In the genomic region with DNA sequence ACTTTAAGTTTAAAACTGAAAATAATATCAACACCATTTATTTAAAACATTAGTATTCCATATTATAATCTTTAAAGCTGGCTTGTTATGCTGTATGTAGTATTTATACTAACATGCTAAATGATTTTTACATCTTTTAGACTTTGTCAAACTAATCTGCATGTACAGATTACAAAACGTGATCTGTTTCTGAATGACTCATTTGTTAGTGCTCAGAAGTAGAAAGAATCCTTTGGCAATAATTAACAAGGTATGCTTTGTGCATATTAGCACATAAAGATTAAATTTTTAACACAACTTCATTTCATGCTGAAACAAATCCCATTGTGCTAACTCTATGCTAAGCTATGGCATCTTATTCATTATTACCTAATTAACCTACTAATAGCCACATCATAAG, we compare ENCODE assay signal across 28 cellular contexts.
"Had no signal": no experiment of that assay in that cellular context is flagged by ENCODE, and none has a peak within 500 bp of the region (broad histone marks: within the 10 kb centered on the region; RNA-seq: fewer than 3 reads in every experiment).

No MANE protein-coding gene starts in this region.

- DNase-seq: stimulated activated CD4-positive, alpha-beta T cell treated with anti-CD3 and anti-CD28 coated beads, Interleukin-2, amount 100 ng/mL, for 48 hours; stimulated activated CD4-positive, alpha-beta T cell treated with anti-CD3 and anti-CD28 coated beads, Interleukin-4, amount 100 ng/mL, for 1 hour; stimulated activated CD4-positive, alpha-beta T cell treated with anti-CD3 and anti-CD28 coated beads, Interleukin-4, amount 100 ng/mL, for 24 hours; stimulated activated CD4-positive, alpha-beta T cell treated with anti-CD3 and anti-CD28 coated beads, Interleukin-4, amount 100 ng/mL, for 4 hours; stimulated activated CD8-positive, alpha-beta memory T cell treated with anti-CD3 and anti-CD28 coated beads, Interleukin-4, amount 100 ng/mL, for 48 hours; stimulated activated naive B cell treated with anti-CD40 and anti-IgM and Interleukin-4, amounts not matched to agents 10 μg/mL and 1 μg/mL and 100 μg/mL, for 72 hours; stimulated activated naive CD4-positive, alpha-beta T cell; stimulated activated naive CD4-positive, alpha-beta T cell treated with Interleukin-2 at 50 U/mL for 16 hours; stimulated activated naive CD8-positive, alpha-beta T cell treated with anti-CD3 and anti-CD28 coated beads, Interleukin-15, amount 100 ng/mL, for 72 hours; stimulated activated naive CD8-positive, alpha-beta T cell treated with anti-CD3 and anti-CD28 coated beads, Interleukin-15, Interleukin-2, amounts not matched to agents 100 U/mL and 50 U/mL, for 24 hours; stomach; substantia nigra; testis; thyroid gland; tibial artery; transverse colon; trophoblast cell; upper lobe of left lung; upper lobe of right lung had no signal

- H3K36me3 ChIP-seq: stomach, suprapubic skin, thoracic aorta, thyroid gland, tibial artery, tibial nerve, transverse colon, upper lobe of left lung, upper lobe of right lung, vagina had no signal

- H3K9me3 Mint-ChIP-seq: stimulated activated effector memory CD8-positive, alpha-beta T cell treated with anti-CD3 and anti-CD28 coated beads, Interleukin-12 subunit alpha, Interleukin-12 subunit beta, amount 100 ng/mL, for 72 hours; stimulated activated memory B cell treated with anti-CD40 and anti-IgM and Interleukin-4, amounts not matched to agents 10 μg/mL and 1 μg/mL and 100 μg/mL, for 72 hours; stimulated activated naive B cell treated with anti-CD40 and anti-IgM and Interleukin-4, amounts not matched to agents 10 μg/mL and 1 μg/mL and 100 μg/mL, for 72 hours; stimulated activated naive CD8-positive, alpha-beta T cell treated with anti-CD3 and anti-CD28 coated beads, Interleukin-15, amount 100 ng/mL, for 72 hours; stimulated activated naive CD8-positive, alpha-beta T cell treated with anti-CD3 and anti-CD28 coated beads, Interleukin-15, Interleukin-2, amounts not matched to agents 100 ng/mL and 50 ng/mL, for 24 hours; type B pancreatic cell had no signal

- H3K4me3 ChIP-seq: stomach, suprapubic skin, testis, thoracic aorta, thyroid gland, tibial artery, tibial nerve, transverse colon, upper lobe of left lung, upper lobe of right lung, vagina had no signal

- H3K9me3 ChIP-seq: stomach, suprapubic skin, testis, thoracic aorta, thyroid gland, tibial artery, tibial nerve, transverse colon, upper lobe of left lung, upper lobe of right lung, vagina had no signal

- H3K4me1 Mint-ChIP-seq: stimulated activated effector memory CD8-positive, alpha-beta T cell treated with anti-CD3 and anti-CD28 coated beads, Interleukin-12 subunit alpha, Interleukin-12 subunit beta, amount 100 ng/mL, for 72 hours; stimulated activated memory B cell treated with anti-CD40 and anti-IgM and Interleukin-4, amounts not matched to agents 10 μg/mL and 1 μg/mL and 100 μg/mL, for 72 hours; stimulated activated naive B cell treated with anti-CD40 and anti-IgM and Interleukin-4, amounts not matched to agents 10 μg/mL and 1 μg/mL and 100 μg/mL, for 72 hours; stimulated activated naive CD8-positive, alpha-beta T cell treated with anti-CD3 and anti-CD28 coated beads, Interleukin-15, amount 100 ng/mL, for 72 hours had no signal

- H3K27me3 ChIP-seq: stomach, suprapubic skin, testis, thyroid gland, tibial artery, tibial nerve, transverse colon, upper lobe of left lung, upper lobe of right lung, vagina had no signal

- H3K27me3 Mint-ChIP-seq: stimulated activated memory B cell treated with anti-CD40 and anti-IgM and Interleukin-4, amounts not matched to agents 10 μg/mL and 1 μg/mL and 100 μg/mL, for 72 hours; stimulated activated naive B cell treated with anti-CD40 and anti-IgM and Interleukin-4, amounts not matched to agents 10 μg/mL and 1 μg/mL and 100 μg/mL, for 72 hours; stimulated activated naive CD8-positive, alpha-beta T cell treated with anti-CD3 and anti-CD28 coated beads, Interleukin-15, amount 100 ng/mL, for 72 hours; stimulated activated naive CD8-positive, alpha-beta T cell treated with anti-CD3 and anti-CD28 coated beads, Interleukin-15, Interleukin-2, amounts not matched to agents 100 ng/mL and 50 ng/mL, for 24 hours; type B pancreatic cell had no signal

- H3K27ac ChIP-seq: stomach, suprapubic skin, testis, thoracic aorta, thyroid gland, tibial artery, tibial nerve, transverse colon, upper lobe of left lung, upper lobe of right lung, vagina had no signal

- H3K4me1 ChIP-seq: stomach, suprapubic skin, testis, thyroid gland, tibial artery, tibial nerve, transverse colon, upper lobe of left lung, upper lobe of right lung, vagina had no signal

- H3K36me3 Mint-ChIP-seq: stimulated activated effector memory CD8-positive, alpha-beta T cell treated with anti-CD3 and anti-CD28 coated beads, Interleukin-12 subunit alpha, Interleukin-12 subunit beta, amount 100 ng/mL, for 72 hours; stimulated activated memory B cell treated with anti-CD40 and anti-IgM and Interleukin-4, amounts not matched to agents 10 μg/mL and 1 μg/mL and 100 μg/mL, for 72 hours; stimulated activated naive B cell treated with anti-CD40 and anti-IgM and Interleukin-4, amounts not matched to agents 10 μg/mL and 1 μg/mL and 100 μg/mL, for 72 hours; type B pancreatic cell had no signal

- H3K27ac Mint-ChIP-seq: stimulated activated effector memory CD8-positive, alpha-beta T cell treated with anti-CD3 and anti-CD28 coated beads, Interleukin-12 subunit alpha, Interleukin-12 subunit beta, amount 100 ng/mL, for 72 hours; stimulated activated memory B cell treated with anti-CD40 and anti-IgM and Interleukin-4, amounts not matched to agents 10 μg/mL and 1 μg/mL and 100 μg/mL, for 72 hours; stimulated activated naive B cell treated with anti-CD40 and anti-IgM and Interleukin-4, amounts not matched to agents 10 μg/mL and 1 μg/mL and 100 μg/mL, for 72 hours; stimulated activated naive CD8-positive, alpha-beta T cell treated with anti-CD3 and anti-CD28 coated beads, Interleukin-15, amount 100 ng/mL, for 72 hours; stimulated activated naive CD8-positive, alpha-beta T cell treated with anti-CD3 and anti-CD28 coated beads, Interleukin-15, Interleukin-2, amounts not matched to agents 100 ng/mL and 50 ng/mL, for 24 hours; type B pancreatic cell had no signal

- H3K4me3 Mint-ChIP-seq: stimulated activated effector memory CD8-positive, alpha-beta T cell treated with anti-CD3 and anti-CD28 coated beads, Interleukin-12 subunit alpha, Interleukin-12 subunit beta, amount 100 ng/mL, for 72 hours; stimulated activated memory B cell treated with anti-CD40 and anti-IgM and Interleukin-4, amounts not matched to agents 10 μg/mL and 1 μg/mL and 100 μg/mL, for 72 hours; stimulated activated naive B cell treated with anti-CD40 and anti-IgM and Interleukin-4, amounts not matched to agents 10 μg/mL and 1 μg/mL and 100 μg/mL, for 72 hours; stimulated activated naive CD8-positive, alpha-beta T cell treated with anti-CD3 and anti-CD28 coated beads, Interleukin-15, amount 100 ng/mL, for 72 hours; stimulated activated naive CD8-positive, alpha-beta T cell treated with anti-CD3 and anti-CD28 coated beads, Interleukin-15, Interleukin-2, amounts not matched to agents 100 ng/mL and 50 ng/mL, for 24 hours; type B pancreatic cell had no signal

- FAIRE-seq: urothelium cell line had no signal

- ATAC-seq: stimulated activated effector memory CD8-positive, alpha-beta T cell treated with anti-CD3 and anti-CD28 coated beads, Interleukin-12 subunit alpha, Interleukin-12 subunit beta, amount 100 ng/mL, for 72 hours; stimulated activated memory B cell treated with anti-CD40 and anti-IgM and Interleukin-4, amounts not matched to agents 10 μg/mL and 1 μg/mL and 100 μg/mL, for 72 hours; stimulated activated naive B cell treated with anti-CD40 and anti-IgM and Interleukin-4, amounts not matched to agents 10 μg/mL and 1 μg/mL and 100 μg/mL, for 72 hours; stimulated activated naive CD8-positive, alpha-beta T cell treated with anti-CD3 and anti-CD28 coated beads, Interleukin-15, amount 100 ng/mL, for 72 hours; stimulated activated naive CD8-positive, alpha-beta T cell treated with anti-CD3 and anti-CD28 coated beads, Interleukin-15, Interleukin-2, amounts not matched to agents 100 U/mL and 50 U/mL, for 24 hours; upper lobe of right lung had no signal
